Comparison of ENCODE assay signal across 1 cellular context in the genomic region with DNA sequence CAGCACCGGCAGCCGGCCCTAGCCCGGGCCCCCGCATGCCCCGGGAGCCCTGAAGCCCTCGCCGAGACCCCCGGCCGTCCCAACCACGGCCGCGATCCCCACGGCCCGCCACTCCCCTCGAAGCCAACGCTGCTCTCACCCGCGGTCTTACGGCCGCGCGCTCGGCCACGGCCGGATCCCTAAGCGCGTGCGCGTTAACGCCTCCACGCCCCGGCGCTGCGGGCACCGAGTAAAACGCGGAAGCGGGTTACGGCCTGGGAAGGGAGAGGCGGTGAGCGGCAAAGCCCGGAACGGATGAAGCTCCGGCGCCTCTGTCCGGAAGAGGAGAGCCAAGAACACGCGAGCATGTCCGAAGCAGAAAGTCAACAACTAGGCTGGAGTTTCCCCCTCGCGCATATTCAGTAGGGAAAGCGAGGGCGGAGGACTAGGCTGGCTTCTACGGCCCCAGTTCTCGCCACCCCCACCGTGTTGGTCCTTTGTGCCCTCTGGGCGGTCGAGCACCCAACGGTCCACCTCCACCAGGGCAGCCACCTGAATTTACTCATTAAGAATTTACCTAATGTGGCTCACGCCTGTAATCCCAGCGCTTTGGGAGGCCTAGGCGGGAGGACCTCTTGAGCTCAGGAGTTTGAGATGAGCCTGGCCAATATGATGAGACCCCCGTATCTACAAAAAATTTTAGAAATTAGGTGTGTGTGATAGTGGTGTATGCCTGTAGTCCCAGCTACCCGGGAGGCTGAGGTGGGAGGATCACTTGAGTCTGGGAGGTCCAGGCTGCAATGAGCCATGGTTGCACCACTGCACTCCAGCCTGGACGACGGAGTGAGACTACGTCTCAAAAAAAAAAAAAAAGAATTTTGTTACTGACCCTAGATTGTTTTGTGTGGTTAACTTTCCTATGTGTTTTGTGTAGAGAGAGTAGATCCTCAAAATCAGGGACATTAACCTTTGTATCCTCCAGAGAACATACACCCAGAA.
TF ChIP-seq lines count a peak whose summit lies in the region.

Gene KANSL3 (minus strand): TSS at position 169 of the 978 bp plus-strand sequence. CDS start 1,177 bp downstream, outside the sequence.

TF ChIP-seq in K562, 482 proteins besides CTCF, POLR2A, EP300 and RAD21 (continued from another document and continues in another):
- TF ChIP-seq, protein P1, sequence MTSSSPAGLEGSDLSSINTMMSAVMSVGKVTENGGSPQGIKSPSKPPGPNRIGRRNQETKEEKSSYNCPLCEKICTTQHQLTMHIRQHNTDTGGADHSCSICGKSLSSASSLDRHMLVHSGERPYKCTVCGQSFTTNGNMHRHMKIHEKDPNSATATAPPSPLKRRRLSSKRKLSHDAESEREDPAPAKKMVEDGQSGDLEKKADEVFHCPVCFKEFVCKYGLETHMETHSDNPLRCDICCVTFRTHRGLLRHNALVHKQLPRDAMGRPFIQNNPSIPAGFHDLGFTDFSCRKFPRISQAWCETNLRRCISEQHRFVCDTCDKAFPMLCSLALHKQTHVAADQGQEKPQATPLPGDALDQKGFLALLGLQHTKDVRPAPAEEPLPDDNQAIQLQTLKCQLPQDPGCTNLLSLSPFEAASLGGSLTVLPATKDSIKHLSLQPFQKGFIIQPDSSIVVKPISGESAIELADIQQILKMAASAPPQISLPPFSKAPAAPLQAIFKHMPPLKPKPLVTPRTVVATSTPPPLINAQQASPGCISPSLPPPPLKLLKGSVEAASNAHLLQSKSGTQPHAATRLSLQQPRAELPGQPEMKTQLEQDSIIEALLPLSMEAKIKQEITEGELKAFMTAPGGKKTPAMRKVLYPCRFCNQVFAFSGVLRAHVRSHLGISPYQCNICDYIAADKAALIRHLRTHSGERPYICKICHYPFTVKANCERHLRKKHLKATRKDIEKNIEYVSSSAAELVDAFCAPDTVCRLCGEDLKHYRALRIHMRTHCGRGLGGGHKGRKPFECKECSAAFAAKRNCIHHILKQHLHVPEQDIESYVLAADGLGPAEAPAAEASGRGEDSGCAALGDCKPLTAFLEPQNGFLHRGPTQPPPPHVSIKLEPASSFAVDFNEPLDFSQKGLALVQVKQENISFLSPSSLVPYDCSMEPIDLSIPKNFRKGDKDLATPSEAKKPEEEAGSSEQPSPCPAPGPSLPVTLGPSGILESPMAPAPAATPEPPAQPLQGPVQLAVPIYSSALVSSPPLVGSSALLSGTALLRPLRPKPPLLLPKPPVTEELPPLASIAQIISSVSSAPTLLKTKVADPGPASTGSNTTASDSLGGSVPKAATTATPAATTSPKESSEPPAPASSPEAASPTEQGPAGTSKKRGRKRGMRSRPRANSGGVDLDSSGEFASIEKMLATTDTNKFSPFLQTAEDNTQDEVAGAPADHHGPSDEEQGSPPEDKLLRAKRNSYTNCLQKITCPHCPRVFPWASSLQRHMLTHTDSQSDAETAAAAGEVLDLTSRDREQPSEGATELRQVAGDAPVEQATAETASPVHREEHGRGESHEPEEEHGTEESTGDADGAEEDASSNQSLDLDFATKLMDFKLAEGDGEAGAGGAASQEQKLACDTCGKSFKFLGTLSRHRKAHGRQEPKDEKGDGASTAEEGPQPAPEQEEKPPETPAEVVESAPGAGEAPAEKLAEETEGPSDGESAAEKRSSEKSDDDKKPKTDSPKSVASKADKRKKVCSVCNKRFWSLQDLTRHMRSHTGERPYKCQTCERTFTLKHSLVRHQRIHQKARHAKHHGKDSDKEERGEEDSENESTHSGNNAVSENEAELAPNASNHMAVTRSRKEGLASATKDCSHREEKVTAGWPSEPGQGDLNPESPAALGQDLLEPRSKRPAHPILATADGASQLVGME (CRISPR knock-in tag; IDR thresholded peaks at IDR 0.05), result peak; percentile 89; the same call in 1 of the 2 replicates
- TF ChIP-seq E2F1 (CRISPR knock-in tag; IDR thresholded peaks at IDR 0.05) (peak; percentile 67; the same call in 1 of the 2 replicates), ZNF140 (CRISPR knock-in tag; IDR thresholded peaks at IDR 0.05) (no peak), BRCA1 (IDR thresholded peaks at IDR 0.05) (no peak), BRCA1 (CRISPR knock-in tag; IDR thresholded peaks at IDR 0.05) (no peak), NCOA1 (IDR thresholded peaks at IDR 0.05; ENCODE audit: low read depth) (0 out of 2 replicates have a peak, but pooled peaks have one; percentile 26), KLF1 (tag; IDR thresholded peaks at IDR 0.05) (0 out of 2 replicates have a peak, but pooled peaks have one; percentile 64), HDAC1 (IDR thresholded peaks at IDR 0.05) (peak in 1 of 2 experiments; percentile 23; a peak in 1 of 4 replicates), ZBTB34 (CRISPR knock-in tag; IDR thresholded peaks at IDR 0.05) (no peak), PHTF2 (CRISPR knock-in tag; IDR thresholded peaks at IDR 0.05) (no peak), PPARD (CRISPR knock-in tag; IDR thresholded peaks at IDR 0.05) (no peak), POLR3G (IDR thresholded peaks at IDR 0.05; ENCODE audit: extremely low read depth, insufficient read length, insufficient replicate concordance) (no peak), GTF2F1 (IDR thresholded peaks at IDR 0.05; ENCODE audit: low read depth, low read length) (peak; percentile 79; the same call in 1 of the 2 replicates), ZFP36 (IDR thresholded peaks at IDR 0.05; ENCODE audit: low read depth, low read length, partially characterized antibody) (no peak), LEF1 (IDR thresholded peaks at IDR 0.05) (peak; percentile 15; the same call in 1 of the 2 replicates), MEIS2 (IDR thresholded peaks at IDR 0.05; ENCODE audit: partially characterized antibody) (no peak), RBM22 (IDR thresholded peaks at IDR 0.05; ENCODE audit: low read depth, low read length, poor library complexity, severe bottlenecking) (peak; percentile 77), E2F3 (CRISPR knock-in tag; IDR thresholded peaks at IDR 0.05) (peak; percentile 80; the same call in 1 of the 2 replicates), DEAF1 (CRISPR knock-in tag; IDR thresholded peaks at IDR 0.05) (peak; percentile 11; the same call in 1 of the 2 replicates), ATF1 (CRISPR knock-in tag; IDR thresholded peaks at IDR 0.05) (no peak; the same call in 1 of the 2 replicates), ATF1 (tag; IDR thresholded peaks at IDR 0.05) (peak; percentile 84), NKRF (IDR thresholded peaks at IDR 0.05; ENCODE audit: borderline replicate concordance) (no peak; the same call in 1 of the 2 replicates), CHD2 (IDR thresholded peaks at IDR 0.05; ENCODE audit: low read depth, low read length) (no peak; the same call in 1 of the 2 replicates), PURB (CRISPR knock-in tag; IDR thresholded peaks at IDR 0.05; ENCODE audit: low read depth) (no peak), ZNF3 (CRISPR knock-in tag; IDR thresholded peaks at IDR 0.05) (no peak), NCOA6 (IDR thresholded peaks at IDR 0.05) (0 out of 2 replicates have a peak, but pooled peaks have one; percentile 40), GABPB1 (CRISPR knock-in tag; IDR thresholded peaks at IDR 0.05) (peak; percentile 85), MCM3 (IDR thresholded peaks at IDR 0.05) (no peak), SLC30A9 (CRISPR knock-in tag; IDR thresholded peaks at IDR 0.05) (no peak), IFI16 (CRISPR knock-in tag; IDR thresholded peaks at IDR 0.05) (no peak), HINFP (tag; conservative IDR thresholded peaks at IDR 0.05; ENCODE audit: low read depth) (no peak), NR2C2 (CRISPR knock-in tag; IDR thresholded peaks at IDR 0.05) (peak; percentile 89), NR2C2 (tag; IDR thresholded peaks at IDR 0.05) (peak; percentile 89), ZNF212 (CRISPR knock-in tag; IDR thresholded peaks at IDR 0.05) (no peak), MXI1 (IDR thresholded peaks at IDR 0.05; ENCODE audit: low read depth, low read length) (peak; percentile 60), MAX (CRISPR knock-in tag; IDR thresholded peaks at IDR 0.05) (peak; percentile 95), PHF21A (IDR thresholded peaks at IDR 0.05; ENCODE audit: borderline replicate concordance, low read depth) (peak; percentile 83; the same call in 1 of the 2 replicates), ZNF175 (CRISPR knock-in tag; IDR thresholded peaks at IDR 0.05; ENCODE audit: low read depth) (0 out of 2 replicates have a peak, but pooled peaks have one; percentile 73), PATZ1 (CRISPR knock-in tag; IDR thresholded peaks at IDR 0.05; ENCODE audit: borderline replicate concordance) (no peak)
- TF ChIP-seq, protein P2, sequence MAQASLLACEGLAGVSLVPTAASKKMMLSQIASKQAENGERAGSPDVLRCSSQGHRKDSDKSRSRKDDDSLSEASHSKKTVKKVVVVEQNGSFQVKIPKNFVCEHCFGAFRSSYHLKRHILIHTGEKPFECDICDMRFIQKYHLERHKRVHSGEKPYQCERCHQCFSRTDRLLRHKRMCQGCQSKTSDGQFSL (CRISPR knock-in tag; IDR thresholded peaks at IDR 0.05), result 0 out of 2 replicates have a peak, but pooled peaks have one; percentile 57
- TF ChIP-seq, protein P2 (tag; IDR thresholded peaks at IDR 0.05), result no peak
